2 cellular contexts compared by ENCODE assay signal in the genomic region with DNA sequence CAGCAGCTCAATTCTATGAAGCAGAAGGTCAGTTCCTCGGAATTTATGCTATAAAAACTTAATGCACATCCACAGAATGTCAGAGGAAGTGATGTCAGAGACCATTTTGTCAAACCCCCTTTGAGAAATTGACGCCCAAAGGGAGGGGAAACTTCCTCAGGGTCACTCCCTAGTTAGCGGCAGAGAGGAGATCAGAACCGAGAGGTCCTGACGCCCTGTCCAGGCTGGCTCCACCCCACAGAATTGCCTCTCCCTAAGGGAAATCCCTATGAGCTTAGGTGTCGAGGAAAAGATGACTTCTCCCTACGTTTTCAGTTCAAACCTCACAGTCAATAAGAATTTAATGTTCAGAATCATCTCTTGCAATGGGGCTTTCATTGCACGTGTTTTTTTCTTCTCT.
TF ChIP-seq lines count a peak whose summit lies in the region.

No MANE protein-coding gene starts in this region.

TF ChIP-seq in IMR-90, 13 proteins besides CTCF, POLR2A, EP300 and RAD21 (continued from another document):
- no peak for TF ChIP-seq NFE2L2 (IDR thresholded peaks at IDR 0.05; ENCODE audit: low read depth, low read length)

TF ChIP-seq in K562, 482 proteins besides CTCF, POLR2A, EP300 and RAD21 (continued from another document):
- TF ChIP-seq, protein P1, sequence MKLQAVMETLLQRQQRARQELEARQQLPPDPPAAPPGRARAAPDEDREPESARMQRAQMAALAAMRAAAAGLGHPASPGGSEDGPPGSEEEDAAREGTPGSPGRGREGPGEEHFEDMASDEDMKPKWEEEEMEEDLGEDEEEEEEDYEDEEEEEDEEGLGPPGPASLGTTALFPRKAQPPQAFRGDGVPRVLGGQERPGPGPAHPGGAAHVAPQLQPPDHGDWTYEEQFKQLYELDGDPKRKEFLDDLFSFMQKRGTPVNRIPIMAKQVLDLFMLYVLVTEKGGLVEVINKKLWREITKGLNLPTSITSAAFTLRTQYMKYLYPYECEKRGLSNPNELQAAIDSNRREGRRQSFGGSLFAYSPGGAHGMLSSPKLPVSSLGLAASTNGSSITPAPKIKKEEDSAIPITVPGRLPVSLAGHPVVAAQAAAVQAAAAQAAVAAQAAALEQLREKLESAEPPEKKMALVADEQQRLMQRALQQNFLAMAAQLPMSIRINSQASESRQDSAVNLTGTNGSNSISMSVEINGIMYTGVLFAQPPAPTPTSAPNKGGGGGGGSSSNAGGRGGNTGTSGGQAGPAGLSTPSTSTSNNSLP (IDR thresholded peaks at IDR 0.05; ENCODE audit: borderline replicate concordance, low read depth, low read length), result no peak
- TF ChIP-seq PRMT5 (CRISPR knock-in tag; IDR thresholded peaks at IDR 0.05) (no peak), PCBP2 (IDR thresholded peaks at IDR 0.05; ENCODE audit: low read depth, low read length, poor library complexity, severe bottlenecking) (no peak), WHSC1 (IDR thresholded peaks at IDR 0.05; ENCODE audit: low read length) (no peak), MEIS2 (IDR thresholded peaks at IDR 0.05; ENCODE audit: partially characterized antibody) (no peak), YBX1 (IDR thresholded peaks at IDR 0.05) (no peak), ZNF57 (CRISPR knock-in tag; IDR thresholded peaks at IDR 0.05) (no peak), CSDE1 (IDR thresholded peaks at IDR 0.05) (no peak), C11orf30 (IDR thresholded peaks at IDR 0.05; ENCODE audit: low read depth) (no peak), MYNN (IDR thresholded peaks at IDR 0.05) (no peak), MYNN (CRISPR knock-in tag; IDR thresholded peaks at IDR 0.05) (no peak), NR2C2 (CRISPR knock-in tag; IDR thresholded peaks at IDR 0.05) (no peak), NR2C2 (tag; IDR thresholded peaks at IDR 0.05) (no peak), DNMT1 (IDR thresholded peaks at IDR 0.05) (no peak)
- TF ChIP-seq, protein P2, sequence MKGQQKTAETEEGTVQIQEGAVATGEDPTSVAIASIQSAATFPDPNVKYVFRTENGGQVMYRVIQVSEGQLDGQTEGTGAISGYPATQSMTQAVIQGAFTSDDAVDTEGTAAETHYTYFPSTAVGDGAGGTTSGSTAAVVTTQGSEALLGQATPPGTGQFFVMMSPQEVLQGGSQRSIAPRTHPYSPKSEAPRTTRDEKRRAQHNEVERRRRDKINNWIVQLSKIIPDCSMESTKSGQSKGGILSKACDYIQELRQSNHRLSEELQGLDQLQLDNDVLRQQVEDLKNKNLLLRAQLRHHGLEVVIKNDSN (CRISPR knock-in tag; IDR thresholded peaks at IDR 0.05), result no peak
- TF ChIP-seq, protein P3, sequence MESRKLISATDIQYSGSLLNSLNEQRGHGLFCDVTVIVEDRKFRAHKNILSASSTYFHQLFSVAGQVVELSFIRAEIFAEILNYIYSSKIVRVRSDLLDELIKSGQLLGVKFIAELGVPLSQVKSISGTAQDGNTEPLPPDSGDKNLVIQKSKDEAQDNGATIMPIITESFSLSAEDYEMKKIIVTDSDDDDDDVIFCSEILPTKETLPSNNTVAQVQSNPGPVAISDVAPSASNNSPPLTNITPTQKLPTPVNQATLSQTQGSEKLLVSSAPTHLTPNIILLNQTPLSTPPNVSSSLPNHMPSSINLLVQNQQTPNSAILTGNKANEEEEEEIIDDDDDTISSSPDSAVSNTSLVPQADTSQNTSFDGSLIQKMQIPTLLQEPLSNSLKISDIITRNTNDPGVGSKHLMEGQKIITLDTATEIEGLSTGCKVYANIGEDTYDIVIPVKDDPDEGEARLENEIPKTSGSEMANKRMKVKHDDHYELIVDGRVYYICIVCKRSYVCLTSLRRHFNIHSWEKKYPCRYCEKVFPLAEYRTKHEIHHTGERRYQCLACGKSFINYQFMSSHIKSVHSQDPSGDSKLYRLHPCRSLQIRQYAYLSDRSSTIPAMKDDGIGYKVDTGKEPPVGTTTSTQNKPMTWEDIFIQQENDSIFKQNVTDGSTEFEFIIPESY (CRISPR knock-in tag; IDR thresholded peaks at IDR 0.05), result no peak
- TF ChIP-seq, protein P4, sequence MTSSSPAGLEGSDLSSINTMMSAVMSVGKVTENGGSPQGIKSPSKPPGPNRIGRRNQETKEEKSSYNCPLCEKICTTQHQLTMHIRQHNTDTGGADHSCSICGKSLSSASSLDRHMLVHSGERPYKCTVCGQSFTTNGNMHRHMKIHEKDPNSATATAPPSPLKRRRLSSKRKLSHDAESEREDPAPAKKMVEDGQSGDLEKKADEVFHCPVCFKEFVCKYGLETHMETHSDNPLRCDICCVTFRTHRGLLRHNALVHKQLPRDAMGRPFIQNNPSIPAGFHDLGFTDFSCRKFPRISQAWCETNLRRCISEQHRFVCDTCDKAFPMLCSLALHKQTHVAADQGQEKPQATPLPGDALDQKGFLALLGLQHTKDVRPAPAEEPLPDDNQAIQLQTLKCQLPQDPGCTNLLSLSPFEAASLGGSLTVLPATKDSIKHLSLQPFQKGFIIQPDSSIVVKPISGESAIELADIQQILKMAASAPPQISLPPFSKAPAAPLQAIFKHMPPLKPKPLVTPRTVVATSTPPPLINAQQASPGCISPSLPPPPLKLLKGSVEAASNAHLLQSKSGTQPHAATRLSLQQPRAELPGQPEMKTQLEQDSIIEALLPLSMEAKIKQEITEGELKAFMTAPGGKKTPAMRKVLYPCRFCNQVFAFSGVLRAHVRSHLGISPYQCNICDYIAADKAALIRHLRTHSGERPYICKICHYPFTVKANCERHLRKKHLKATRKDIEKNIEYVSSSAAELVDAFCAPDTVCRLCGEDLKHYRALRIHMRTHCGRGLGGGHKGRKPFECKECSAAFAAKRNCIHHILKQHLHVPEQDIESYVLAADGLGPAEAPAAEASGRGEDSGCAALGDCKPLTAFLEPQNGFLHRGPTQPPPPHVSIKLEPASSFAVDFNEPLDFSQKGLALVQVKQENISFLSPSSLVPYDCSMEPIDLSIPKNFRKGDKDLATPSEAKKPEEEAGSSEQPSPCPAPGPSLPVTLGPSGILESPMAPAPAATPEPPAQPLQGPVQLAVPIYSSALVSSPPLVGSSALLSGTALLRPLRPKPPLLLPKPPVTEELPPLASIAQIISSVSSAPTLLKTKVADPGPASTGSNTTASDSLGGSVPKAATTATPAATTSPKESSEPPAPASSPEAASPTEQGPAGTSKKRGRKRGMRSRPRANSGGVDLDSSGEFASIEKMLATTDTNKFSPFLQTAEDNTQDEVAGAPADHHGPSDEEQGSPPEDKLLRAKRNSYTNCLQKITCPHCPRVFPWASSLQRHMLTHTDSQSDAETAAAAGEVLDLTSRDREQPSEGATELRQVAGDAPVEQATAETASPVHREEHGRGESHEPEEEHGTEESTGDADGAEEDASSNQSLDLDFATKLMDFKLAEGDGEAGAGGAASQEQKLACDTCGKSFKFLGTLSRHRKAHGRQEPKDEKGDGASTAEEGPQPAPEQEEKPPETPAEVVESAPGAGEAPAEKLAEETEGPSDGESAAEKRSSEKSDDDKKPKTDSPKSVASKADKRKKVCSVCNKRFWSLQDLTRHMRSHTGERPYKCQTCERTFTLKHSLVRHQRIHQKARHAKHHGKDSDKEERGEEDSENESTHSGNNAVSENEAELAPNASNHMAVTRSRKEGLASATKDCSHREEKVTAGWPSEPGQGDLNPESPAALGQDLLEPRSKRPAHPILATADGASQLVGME (CRISPR knock-in tag; IDR thresholded peaks at IDR 0.05), result no peak
